33 cellular contexts compared by ENCODE assay signal in the genomic region with DNA sequence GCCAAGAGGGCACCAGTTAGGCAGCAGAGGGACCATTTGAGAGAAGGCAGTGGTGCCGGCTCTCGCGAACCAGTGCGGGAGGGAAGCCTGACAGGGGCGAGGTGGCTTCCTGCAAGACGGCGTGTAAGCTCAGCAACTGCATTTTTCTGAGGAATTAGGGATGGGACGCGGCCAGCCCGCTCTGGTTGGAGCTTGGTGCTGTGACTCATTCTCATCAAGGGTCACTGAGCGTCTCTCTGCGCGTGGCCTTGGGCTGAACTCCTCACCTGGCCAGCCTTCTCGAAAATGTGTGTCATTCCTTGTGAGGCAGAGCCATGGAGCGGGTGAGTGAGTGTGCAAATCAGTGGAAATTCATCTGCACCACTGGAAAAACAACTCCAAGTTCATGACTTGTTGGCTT. TPM values are rescaled to one million over a fixed set of nuclear protein-coding genes. Genes with fewer than 3 reads are reported as not detected.
DNase-seq lines count a peak whose midpoint lies in the region; ATAC-seq and TF ChIP-seq lines count a peak whose summit lies in the region.
"Had no signal": no experiment of that assay in that cellular context is flagged by ENCODE, and none has a peak within 500 bp of the region (broad histone marks: within the 10 kb centered on the region; RNA-seq: fewer than 3 reads in every experiment).

No MANE protein-coding gene starts in this region.

- H3K4me1 Mint-ChIP-seq in activated T-helper 1 cell treated with anti-CD3 and anti-CD28 coated beads, Interleukin-12 subunit alpha, Interleukin-12 subunit beta, Interleukin-2, Interleukin-4 antibody, amounts not matched to agents 30 ng/mL and 10 ng/mL and 1 ng/mL, durations not matched to agents 14 hours and 24 hours and 36 hours (ENCODE audit: low read depth), result no peaks in the 10 kb centered on the region
- H3K4me1 Mint-ChIP-seq: neural crest cell had no signal

- no peaks in the 10 kb centered on the region for H3K9me3 ChIP-seq in MG63
- H3K9me3 ChIP-seq: BLaER1, gastrocnemius medialis, pancreas, SK-N-SH, thoracic aorta had no signal

- no peaks in the 10 kb centered on the region for H3K36me3 Mint-ChIP-seq in activated T-helper 1 cell treated with anti-CD3 and anti-CD28 coated beads, Interleukin-12 subunit alpha, Interleukin-12 subunit beta, Interleukin-2, Interleukin-4 antibody, amounts not matched to agents 30 ng/mL and 10 ng/mL and 1 ng/mL, durations not matched to agents 14 hours and 24 hours and 36 hours (ENCODE audit: low read depth)
- H3K36me3 Mint-ChIP-seq: activated CD8-positive, alpha-beta memory T cell treated with anti-CD3 and anti-CD28 coated beads, Interleukin-2, amount 10 ng/mL, durations not matched to agents 7 days and 5 days had no signal

- peaks cover 3% of the 10 kb centered on the region for H3K9me3 Mint-ChIP-seq in activated T-helper 1 cell treated with anti-CD3 and anti-CD28 coated beads, Interleukin-12 subunit alpha, Interleukin-12 subunit beta, Interleukin-2, Interleukin-4 antibody, amounts not matched to agents 30 ng/mL and 10 ng/mL and 1 ng/mL, durations not matched to agents 14 hours and 24 hours and 36 hours
- H3K9me3 Mint-ChIP-seq: activated T-cell treated with anti-CD3 and anti-CD28 coated beads, Interleukin-2, amount 50 U/mL, for 72 hours; central memory CD8-positive, alpha-beta T cell; dendritic cell treated with granulocyte-macrophage colony-stimulating factor and Interleukin-4, amounts not matched to agents 40 ng/mL and 50 ng/mL, for 4 days; neural crest cell; stimulated activated naive CD8-positive, alpha-beta T cell treated with anti-CD3 and anti-CD28 coated beads, Interleukin-15, Interleukin-2, amounts not matched to agents 100 ng/mL and 50 ng/mL, for 24 hours; T-helper 1 cell treated with Interleukin-12 subunit alpha and Interleukin-12 subunit beta and Interleukin-4 antibody, amounts not matched to agents 30 μg/mL and 1 μg/mL, for 36 hours had no signal

- H3K4me3 ChIP-seq in MG63 (no peak overlapping the region), fibroblast of mammary gland (ENCODE audit: control insufficient read depth, low read depth, low read length) (no peak overlapping the region)
- H3K4me3 ChIP-seq: BLaER1, gastrocnemius medialis, pancreas, spleen, thoracic aorta had no signal

- no peaks in the 10 kb centered on the region for H3K27me3 Mint-ChIP-seq in activated T-helper 1 cell treated with anti-CD3 and anti-CD28 coated beads, Interleukin-12 subunit alpha, Interleukin-12 subunit beta, Interleukin-2, Interleukin-4 antibody, amounts not matched to agents 30 ng/mL and 10 ng/mL and 1 ng/mL, durations not matched to agents 14 hours and 24 hours and 36 hours (ENCODE audit: insufficient read depth)

- DNase-seq in Daoy (ENCODE audit: low read depth) (peak; percentile 66), MG63 (peak; percentile 66), fibroblast of mammary gland (ENCODE audit: low read depth) (peak; percentile 27), sciatic nerve (ENCODE audit: low spot score) (peak; percentile 76), Kasumi-1 (lab: John Stamatoyannopoulos, UW) (no peak), kidney tubule cell (ENCODE audit: low spot score) (no peak)
- no peak for DNase-seq in activated T-helper 1 cell treated with anti-CD3 and anti-CD28 coated beads, Interleukin-12 subunit alpha, Interleukin-12 subunit beta, Interleukin-2, Interleukin-4 antibody, amounts not matched to agents 30 ng/mL and 10 ng/mL and 1 ng/mL, durations not matched to agents 14 hours and 24 hours and 36 hours (ENCODE audit: low spot score)
- DNase-seq: ACHN; activated CD8-positive, alpha-beta memory T cell treated with anti-CD3 and anti-CD28 coated beads, Interleukin-2, amount 10 ng/mL, durations not matched to agents 7 days and 5 days; activated naive CD4-positive, alpha-beta T cell treated with Interleukin-2 at 50 U/mL for 16 hours; activated T-cell treated with anti-CD3 and anti-CD28 coated beads, Interleukin-2, amount 50 U/mL, for 72 hours; HFFc6; left colon; mesenchymal stem cell; MM.1S; NCI-H1105 treated with DMSO at 0.1 percent for 48 hours; NCI-H1930; NCI-H2171 treated with DMSO at 0.1 percent for 48 hours; NCI-H524 treated with DMSO at 0.1 percent for 48 hours; OCI-M1; pancreas; SK-N-SH; spleen; stimulated activated CD4-positive, alpha-beta T cell treated with anti-CD3 and anti-CD28 coated beads, Interleukin-2, amount 100 ng/mL, for 24 hours had no signal

- peak; percentile 88 for ATAC-seq in sciatic nerve
- ATAC-seq: activated CD8-positive, alpha-beta memory T cell treated with anti-CD3 and anti-CD28 coated beads, Interleukin-2, amount 10 ng/mL, durations not matched to agents 7 days and 5 days; activated T-cell treated with anti-CD3 and anti-CD28 coated beads, Interleukin-2, amount 50 U/mL, for 72 hours; left colon; pancreas; Right ventricle myocardium inferior had no signal

- H3K36me3 ChIP-seq in MG63, result no peaks in the 10 kb centered on the region
- H3K36me3 ChIP-seq: BLaER1, gastrocnemius medialis, pancreas, spleen, thoracic aorta had no signal

- H3K27ac Mint-ChIP-seq in activated T-helper 1 cell treated with anti-CD3 and anti-CD28 coated beads, Interleukin-12 subunit alpha, Interleukin-12 subunit beta, Interleukin-2, Interleukin-4 antibody, amounts not matched to agents 30 ng/mL and 10 ng/mL and 1 ng/mL, durations not matched to agents 14 hours and 24 hours and 36 hours, result no peak overlapping the region
- H3K27ac Mint-ChIP-seq: activated CD8-positive, alpha-beta memory T cell treated with anti-CD3 and anti-CD28 coated beads, Interleukin-2, amount 10 ng/mL, durations not matched to agents 7 days and 5 days; activated T-cell treated with anti-CD3 and anti-CD28 coated beads, Interleukin-2, amount 50 U/mL, for 72 hours; dendritic cell treated with granulocyte-macrophage colony-stimulating factor and Interleukin-4, amounts not matched to agents 40 ng/mL and 50 ng/mL, for 4 days; HFFc6; stimulated activated naive CD8-positive, alpha-beta T cell treated with anti-CD3 and anti-CD28 coated beads, Interleukin-15, Interleukin-2, amounts not matched to agents 100 ng/mL and 50 ng/mL, for 24 hours; T-helper 1 cell treated with Interleukin-12 subunit alpha and Interleukin-12 subunit beta and Interleukin-4 antibody, amounts not matched to agents 30 μg/mL and 1 μg/mL, for 36 hours had no signal

- intact Hi-C loops in sciatic nerve (cut with DNase I), result no loop called here
- intact Hi-C loops in activated T-helper 1 cell treated with anti-CD3 and anti-CD28 coated beads, Interleukin-12 subunit alpha, Interleukin-12 subunit beta, Interleukin-2, Interleukin-4 antibody, amounts not matched to agents 30 ng/mL and 10 ng/mL and 1 ng/mL, durations not matched to agents 14 hours and 24 hours and 36 hours (cut with micrococcal nuclease), result no loop called here

- H3K27me3 ChIP-seq in MG63, result peaks cover 4% of the 10 kb centered on the region; the same call in 1 of the 2 replicates
- H3K27me3 ChIP-seq: gastrocnemius medialis, pancreas had no signal

- TF ChIP-seq CTCF in fibroblast of mammary gland (conservative IDR thresholded peaks at IDR 0.05; ENCODE audit: control insufficient read depth, insufficient read depth, low read depth, low read length), result no peak

- no peak overlapping the region for H3K4me3 Mint-ChIP-seq in activated T-helper 1 cell treated with anti-CD3 and anti-CD28 coated beads, Interleukin-12 subunit alpha, Interleukin-12 subunit beta, Interleukin-2, Interleukin-4 antibody, amounts not matched to agents 30 ng/mL and 10 ng/mL and 1 ng/mL, durations not matched to agents 14 hours and 24 hours and 36 hours
- H3K4me3 Mint-ChIP-seq: activated CD8-positive, alpha-beta memory T cell treated with anti-CD3 and anti-CD28 coated beads, Interleukin-2, amount 10 ng/mL, durations not matched to agents 7 days and 5 days; activated T-cell treated with anti-CD3 and anti-CD28 coated beads, Interleukin-2, amount 50 U/mL, for 72 hours; central memory CD8-positive, alpha-beta T cell; dendritic cell treated with granulocyte-macrophage colony-stimulating factor and Interleukin-4, amounts not matched to agents 40 ng/mL and 50 ng/mL, for 4 days; HFFc6; neural crest cell; stimulated activated naive CD8-positive, alpha-beta T cell treated with anti-CD3 and anti-CD28 coated beads, Interleukin-15, Interleukin-2, amounts not matched to agents 100 ng/mL and 50 ng/mL, for 24 hours; T-helper 1 cell treated with Interleukin-12 subunit alpha and Interleukin-12 subunit beta and Interleukin-4 antibody, amounts not matched to agents 30 μg/mL and 1 μg/mL, for 36 hours had no signal

RNA-seq across cellular contexts. Expression of a gene that starts 52.8 kb away (rescaled TPM):
- 6.8 and 7.1 TPM in 2 replicates for total RNA-seq in Daoy (2014; rRNA removed; shearing (Covaris generic))
- total RNA-seq in MG63 (2014; rRNA removed; shearing (Covaris generic); ENCODE audit: low replicate concordance), result 0.79 TPM in 1 of 2 replicates, not detected in the other
- 22.8 TPM for total RNA-seq in sciatic nerve
- 0.34 and 0.44 TPM in 2 replicates for total RNA-seq in activated T-helper 1 cell treated with anti-CD3 and anti-CD28 coated beads, Interleukin-12 subunit alpha, Interleukin-12 subunit beta, Interleukin-2, Interleukin-4 antibody, amounts not matched to agents 30 ng/mL and 10 ng/mL and 1 ng/mL, durations not matched to agents 14 hours and 24 hours and 36 hours
- total RNA-seq: HFFc6 had no signal

Comparison
In these comparisons a context has a peak if more than half of its experiments do, and no peak if none do; other contexts are left out.
1. DNase-seq: peak in Daoy (single experiment), MG63 (single experiment), fibroblast of mammary gland (single experiment) and sciatic nerve (single experiment); none in activated T-helper 1 cell treated with anti-CD3 and anti-CD28 coated beads, Interleukin-12 subunit alpha, Interleukin-12 subunit beta, Interleukin-2, Interleukin-4 antibody, amounts not matched to agents 30 ng/mL and 10 ng/mL and 1 ng/mL, durations not matched to agents 14 hours and 24 hours and 36 hours (single experiment), Kasumi-1 (0 of 2) and kidney tubule cell (single experiment).